In genomic region chr4:123869517-123870282, GRCh38 we compare ENCODE assay signal across 13 cellular contexts.
DNase-seq lines count a peak whose midpoint lies in the region; ATAC-seq and TF ChIP-seq lines count a peak whose summit lies in the region.
"Had no signal": no experiment of that assay in that cellular context is flagged by ENCODE, and none has a peak within 500 bp of the region (broad histone marks: within the 10 kb centered on the region; RNA-seq: fewer than 3 reads in every experiment).

No MANE protein-coding gene starts in this region.

- no peak overlapping the region for H3K4me3 ChIP-seq in lung
- no peak overlapping the region for H3K4me3 ChIP-seq in gastrocnemius medialis
- H3K4me3 ChIP-seq: prostate gland had no signal

- no peak for TF ChIP-seq POLR2A in gastrocnemius medialis (IDR thresholded peaks at IDR 0.05)

- H3K27me3 ChIP-seq in lung (ENCODE audit: control insufficient read depth, insufficient read depth): no peaks in the 10 kb centered on the region
- H3K27me3 ChIP-seq in gastrocnemius medialis: no peaks in the 10 kb centered on the region

- no peaks in the 10 kb centered on the region for H3K36me3 Mint-ChIP-seq in osteocyte (ENCODE audit: unreplicated experiment)

- H3K4me1 ChIP-seq in lung (ENCODE audit: control insufficient read depth in 2 of 2, insufficient read depth in 2 of 2, low read length in 2 of 2): peaks cover 0 to 11% of the 10 kb centered on the region in 2 donors
- H3K4me1 ChIP-seq in gastrocnemius medialis: peaks cover 25 to 30% of the 10 kb centered on the region in 2 donors
- H3K4me1 ChIP-seq: prostate gland had no signal

- H3K4me1 Mint-ChIP-seq in osteocyte (ENCODE audit: unreplicated experiment): peaks cover 1% of the 10 kb centered on the region
- H3K4me1 Mint-ChIP-seq: activated T-helper 17 cell treated with anti-CD3 and anti-CD28 coated beads, Interleukin-2, amount 50 U/mL, for 72 hours; B cell had no signal

- WGBS in lung, 2 donors: 76 to 82% methylated on average over 3 of the region's 3 CpGs

- H3K36me3 ChIP-seq in lung (ENCODE audit: control insufficient read depth in 2 of 2, insufficient read depth in 2 of 2, low read length in 2 of 2): no peaks in the 10 kb centered on the region
- no peaks in the 10 kb centered on the region for H3K36me3 ChIP-seq in gastrocnemius medialis
- H3K36me3 ChIP-seq: prostate gland had no signal

- intact Hi-C loops in gastrocnemius medialis (cut with DNase I; ENCODE audit: low total_unique reads): no loop called here

- no peak overlapping the region for H3K4me3 Mint-ChIP-seq in osteocyte (ENCODE audit: unreplicated experiment)
- H3K4me3 Mint-ChIP-seq: activated T-helper 17 cell treated with anti-CD3 and anti-CD28 coated beads, Interleukin-2, amount 50 U/mL, for 72 hours; B cell had no signal

- H3K9me3 ChIP-seq in lung (ENCODE audit: control insufficient read depth in 2 of 2, insufficient read depth in 1 of 2, low read length in 1 of 2): no peaks in the 10 kb centered on the region
- H3K9me3 ChIP-seq in gastrocnemius medialis: no peaks in the 10 kb centered on the region
- H3K9me3 ChIP-seq: prostate gland had no signal

- no peak overlapping the region for H3K27ac Mint-ChIP-seq in osteocyte (ENCODE audit: unreplicated experiment)
- H3K27ac Mint-ChIP-seq: activated T-helper 17 cell treated with anti-CD3 and anti-CD28 coated beads, Interleukin-2, amount 50 U/mL, for 72 hours; B cell had no signal

- ATAC-seq in lung (ENCODE audit: insufficient read depth, low FRiP score) (peak; percentile 41), gastrocnemius medialis (peak; percentile 68 to 70)
- ATAC-seq: activated T-helper 17 cell treated with anti-CD3 and anti-CD28 coated beads, Interleukin-2, amount 50 U/mL, for 72 hours had no signal

- DNase-seq in NCI-H1417 (lab: John Stamatoyannopoulos, UW) (peak in 2 of 3 experiments; percentile 48 to 87), cerebellar cortex (ENCODE audit: low spot score) (peak; percentile 94), lung (ENCODE audit: low spot score) (no peak), gastrocnemius medialis (peak in 1 of 2 donors; percentile 38), osteocyte (ENCODE audit: extremely low spot score, unreplicated experiment) (no peak), NCI-H128 (lab: John Stamatoyannopoulos, UW; ENCODE audit: unreplicated experiment) (no peak), HK-2 (ENCODE audit: unreplicated experiment) (no peak)
- DNase-seq in activated T-cell treated with anti-CD3 and anti-CD28 coated beads, Interleukin-2, amount 50 U/mL, for 1 hour: no peak
- DNase-seq: Karpas-422, NCI-H526 had no signal

- no peaks in the 10 kb centered on the region for H3K27me3 Mint-ChIP-seq in osteocyte (ENCODE audit: unreplicated experiment)
- H3K27me3 Mint-ChIP-seq: activated T-helper 17 cell treated with anti-CD3 and anti-CD28 coated beads, Interleukin-2, amount 50 U/mL, for 72 hours; B cell had no signal

- TF ChIP-seq CTCF in lung (IDR thresholded peaks at IDR 0.05; ENCODE audit: control extremely low read depth, extremely low read depth) (no peak), gastrocnemius medialis (IDR thresholded peaks at IDR 0.05 in 4 of 5, conservative IDR thresholded peaks at IDR 0.05 in 1 of 5) (no peak), osteocyte (IDR thresholded peaks at IDR 0.05) (no peak)

- H3K27ac ChIP-seq in lung (ENCODE audit: low read depth in 1 of 2, low read length in 1 of 2) (peak overlapping the region in 1 of 2 donors; percentile 45), gastrocnemius medialis (peak overlapping the region; percentile 32 to 75 (median 62))
- H3K27ac ChIP-seq: prostate gland had no signal

- H3K9me3 Mint-ChIP-seq in osteocyte (ENCODE audit: unreplicated experiment): no peaks in the 10 kb centered on the region
- H3K9me3 Mint-ChIP-seq: activated T-helper 17 cell treated with anti-CD3 and anti-CD28 coated beads, Interleukin-2, amount 50 U/mL, for 72 hours had no signal

- in situ Hi-C loops in gastrocnemius medialis (cut with MboI; ENCODE audit: low sequenced_read_pairs in 4 of 4): loop anchor here in 1 of 4 donors (25.0 kb wide), 1 partner anchor 457 kb away; no protein-coding TSS in a partner anchor

Comparison
In these comparisons a context has a peak if more than half of its experiments do, and no peak if none do; other contexts are left out.
1. DNase-seq: peak in NCI-H1417 (2 of 3) and cerebellar cortex (single experiment); none in lung (single experiment), osteocyte (single experiment), activated T-cell treated with anti-CD3 and anti-CD28 coated beads, Interleukin-2, amount 50 U/mL, for 1 hour (single experiment), NCI-H128 (single experiment) and HK-2 (single experiment).